ENCODE assay signal across 15 cellular contexts in genomic region chr7:107173191-107173590, GRCh38. TPM values are rescaled to one million over a fixed set of nuclear protein-coding genes. Genes with fewer than 3 reads are reported as not detected.
DNase-seq lines count a peak whose midpoint lies in the region; ATAC-seq and TF ChIP-seq lines count a peak whose summit lies in the region.
"Had no signal": no experiment of that assay in that cellular context is flagged by ENCODE, and none has a peak within 500 bp of the region (broad histone marks: within the 10 kb centered on the region; RNA-seq: fewer than 3 reads in every experiment).

No MANE protein-coding gene starts in this region.

- no peaks in the 10 kb centered on the region for H3K27me3 ChIP-seq in neural progenitor cell
- H3K27me3 ChIP-seq: esophagus muscularis mucosa, spleen, tibial nerve had no signal

- no peak overlapping the region for H2AFZ ChIP-seq in neural progenitor cell (replicated peaks)

- peak; percentile 4 for DNase-seq in NCI-H146 (lab: John Stamatoyannopoulos, UW)
- DNase-seq in NCI-H146 treated with DMSO at 0.1 percent for 48 hours (lab: John Stamatoyannopoulos, UW; ENCODE audit: unreplicated experiment), result no peak
- DNase-seq in NCI-H2029 (lab: John Stamatoyannopoulos, UW), result peak; percentile 16
- no peak for DNase-seq in activated naive CD8-positive, alpha-beta T cell treated with anti-CD3 and anti-CD28 coated beads, Interleukin-2, amount 50 U/mL, for 24 hours
- peak; percentile 15 for DNase-seq in neural progenitor cell (ENCODE audit: low spot score)
- no peak for DNase-seq in NCI-H524 (lab: John Stamatoyannopoulos, UW)
- no peak for DNase-seq in DMS79 (lab: John Stamatoyannopoulos, UW)
- DNase-seq: activated CD4-positive, alpha-beta T cell treated with anti-CD3 and anti-CD28 coated beads for 1 hour; activated naive CD4-positive, alpha-beta T cell; mammary epithelial cell; NCI-H1930; spleen had no signal

- H3K36me3 Mint-ChIP-seq in activated naive CD8-positive, alpha-beta T cell treated with anti-CD3 and anti-CD28 coated beads, Interleukin-2, amount 50 U/mL, for 24 hours (ENCODE audit: low read depth), result peaks cover 2% of the 10 kb centered on the region
- peaks cover 6% of the 10 kb centered on the region for H3K36me3 Mint-ChIP-seq in neural progenitor cell

- H3K36me3 ChIP-seq in neural progenitor cell, result no peaks in the 10 kb centered on the region
- H3K36me3 ChIP-seq: tibial nerve had no signal

- H3K4me1 Mint-ChIP-seq in activated naive CD8-positive, alpha-beta T cell treated with anti-CD3 and anti-CD28 coated beads, Interleukin-2, amount 50 U/mL, for 24 hours, result peaks cover 75% of the 10 kb centered on the region
- H3K4me1 Mint-ChIP-seq in neural progenitor cell, result peaks cover 28% of the 10 kb centered on the region

- peak overlapping the region; percentile 39 for H3K27ac ChIP-seq in neural progenitor cell
- H3K27ac ChIP-seq: esophagus muscularis mucosa had no signal

- peak overlapping the region; percentile 65 for H3K27ac Mint-ChIP-seq in activated naive CD8-positive, alpha-beta T cell treated with anti-CD3 and anti-CD28 coated beads, Interleukin-2, amount 50 U/mL, for 24 hours
- no peak overlapping the region for H3K27ac Mint-ChIP-seq in neural progenitor cell

- peaks cover 2% of the 10 kb centered on the region for H3K27me3 Mint-ChIP-seq in activated naive CD8-positive, alpha-beta T cell treated with anti-CD3 and anti-CD28 coated beads, Interleukin-2, amount 50 U/mL, for 24 hours
- H3K27me3 Mint-ChIP-seq in neural progenitor cell (ENCODE audit: insufficient read depth, low read depth), result no peaks in the 10 kb centered on the region

- peak overlapping the region; percentile 53 for H3K4me3 Mint-ChIP-seq in activated naive CD8-positive, alpha-beta T cell treated with anti-CD3 and anti-CD28 coated beads, Interleukin-2, amount 50 U/mL, for 24 hours
- H3K4me3 Mint-ChIP-seq in neural progenitor cell, result peak overlapping the region; percentile 22

- H3K9me3 Mint-ChIP-seq in activated naive CD8-positive, alpha-beta T cell treated with anti-CD3 and anti-CD28 coated beads, Interleukin-2, amount 50 U/mL, for 24 hours, result no peaks in the 10 kb centered on the region
- H3K9me3 Mint-ChIP-seq in neural progenitor cell, result no peaks in the 10 kb centered on the region

- H3K4me2 ChIP-seq in neural progenitor cell, result peak overlapping the region; percentile 40

- peaks cover 36% of the 10 kb centered on the region for H3F3A ChIP-seq in neural progenitor cell (ENCODE audit: low read depth)

- peak overlapping the region; percentile 6 for H3K4me3 ChIP-seq in neural progenitor cell
- H3K4me3 ChIP-seq: esophagus muscularis mucosa, tibial nerve had no signal

- H4K20me1 ChIP-seq in neural progenitor cell (ENCODE audit: low read depth), result peaks cover 52% of the 10 kb centered on the region

- no peak for ATAC-seq in activated naive CD8-positive, alpha-beta T cell treated with anti-CD3 and anti-CD28 coated beads, Interleukin-2, amount 50 U/mL, for 24 hours
- ATAC-seq in HG02571 (IDR thresholded peaks at IDR 0.05; ENCODE audit: unreplicated experiment), result no peak

- no peak overlapping the region for H3K9ac ChIP-seq in neural progenitor cell

- no peak for TF ChIP-seq CTCF in neural progenitor cell (IDR thresholded peaks at IDR 0.05)

- H3K4me1 ChIP-seq in neural progenitor cell, result peaks cover 26% of the 10 kb centered on the region

- H3K9me3 ChIP-seq in neural progenitor cell (ENCODE audit: low read depth), result no peaks in the 10 kb centered on the region
- H3K9me3 ChIP-seq: esophagus muscularis mucosa, spleen, tibial nerve had no signal

- H3K79me2 ChIP-seq in neural progenitor cell (ENCODE audit: low read depth), result peaks cover 84% of the 10 kb centered on the region

RNA-seq across cellular contexts. Expression of gene HBP1, which starts 4.4 kb away (rescaled TPM):
- 71.7 and 121 TPM in 2 replicates for total RNA-seq in neural progenitor cell (ENCODE audit: low replicate concordance)

Comparison
In these comparisons a context has a peak if more than half of its experiments do, and no peak if none do; other contexts are left out.
1. DNase-seq: peak in NCI-H146 (single experiment), NCI-H2029 (single experiment) and neural progenitor cell (single experiment); none in NCI-H146 treated with DMSO at 0.1 percent for 48 hours (single experiment), activated naive CD8-positive, alpha-beta T cell treated with anti-CD3 and anti-CD28 coated beads, Interleukin-2, amount 50 U/mL, for 24 hours (single experiment), NCI-H524 (0 of 2) and DMS79 (single experiment).